8 cellular contexts compared by ENCODE assay signal in the genomic region with DNA sequence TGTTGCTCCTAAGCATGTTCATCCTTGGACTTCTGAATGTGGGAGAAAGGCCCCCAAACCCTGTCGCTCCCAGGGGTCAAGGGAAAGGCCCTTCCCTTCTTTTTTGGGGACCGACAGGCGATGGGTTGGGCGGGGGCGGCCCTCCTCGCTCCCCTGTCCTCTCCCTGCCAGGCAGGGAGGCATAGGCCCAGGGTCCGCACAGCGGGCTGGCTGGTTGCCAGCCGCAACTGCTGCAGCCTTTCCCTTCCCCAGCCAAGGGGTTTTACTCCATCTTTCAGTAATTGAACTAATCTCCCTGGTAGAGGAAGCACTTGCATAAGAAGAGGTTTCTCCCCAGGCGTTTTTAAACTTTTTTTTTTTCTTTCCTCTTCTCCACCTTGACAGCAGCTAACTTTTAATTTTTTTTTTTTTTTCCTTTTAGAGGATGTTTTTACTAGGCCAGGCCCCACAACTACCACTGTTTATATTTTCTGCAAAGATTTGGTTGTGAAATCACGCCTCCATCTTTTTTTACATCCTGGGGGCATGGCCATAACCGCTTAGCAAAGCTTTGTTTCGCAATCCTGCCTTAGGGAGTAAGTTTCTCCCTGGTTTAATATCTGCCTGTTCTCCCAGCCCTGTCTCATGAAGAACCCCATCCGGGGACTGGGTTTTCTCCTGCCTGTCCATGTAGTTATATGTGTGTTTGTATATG.
DNase-seq lines count a peak whose midpoint lies in the region; ATAC-seq, FAIRE-seq and TF ChIP-seq lines count a peak whose summit lies in the region.

No MANE protein-coding gene starts in this region.

- in situ Hi-C loops in Caki2 (cut with HindIII; ENCODE audit: low pct_unique_long_range_greater_than_20kb, low sequenced_read_pairs), result no loop called here

- H3K36me3 Mint-ChIP-seq in nephron (ENCODE audit: low read depth), result no peaks in the 10 kb centered on the region

- H3K4me3 Mint-ChIP-seq in nephron, result peak overlapping the region in 1 of 3 experiments; percentile 27

- peak overlapping the region; percentile 39 to 84 (median 72) for H3K27ac Mint-ChIP-seq in nephron

- TF ChIP-seq CTCF in bronchial epithelial cell (IDR thresholded peaks at IDR 0.05; ENCODE audit: insufficient read depth, low read length, severe bottlenecking), result no peak
- no peak for TF ChIP-seq CTCF in nephron (IDR thresholded peaks at IDR 0.05; ENCODE audit: unreplicated experiment in 3 of 3)

- peaks cover 17% of the 10 kb centered on the region for H3K4me1 Mint-ChIP-seq in nephron

- peaks cover 4% of the 10 kb centered on the region for H3K9me3 Mint-ChIP-seq in nephron

- no peak for ATAC-seq in GM19452 (IDR thresholded peaks at IDR 0.05; ENCODE audit: unreplicated experiment)
- no peak for ATAC-seq in GM19035 (IDR thresholded peaks at IDR 0.05; ENCODE audit: unreplicated experiment)
- ATAC-seq in HG02840 (IDR thresholded peaks at IDR 0.05; ENCODE audit: low FRiP score, unreplicated experiment), result no peak

- FAIRE-seq in bronchial epithelial cell (lab: Jason Lieb, UNC), result no peak

- H3K27me3 ChIP-seq in bronchial epithelial cell (ENCODE audit: control insufficient read depth, insufficient read depth, low read length), result no peaks in the 10 kb centered on the region

- peak; percentile 33 for DNase-seq in Caki2 (ENCODE audit: low read depth)
- peak; percentile 92 for DNase-seq in MV-4-11 (lab: John Stamatoyannopoulos, UW)
- peak; percentile 71 for DNase-seq in bronchial epithelial cell (ENCODE audit: low read depth)
- no peak for DNase-seq in pons (ENCODE audit: low spot score)

- H3K27me3 Mint-ChIP-seq in nephron (ENCODE audit: low read depth), result peaks cover 6% of the 10 kb centered on the region

- H3K4me3 ChIP-seq in bronchial epithelial cell (ENCODE audit: low read depth, low read length), result no peak overlapping the region

- H3K36me3 ChIP-seq in bronchial epithelial cell (ENCODE audit: control insufficient read depth, insufficient read depth, low read length), result no peaks in the 10 kb centered on the region
